27 cellular contexts compared by ENCODE assay signal in genomic region chr2:53536583-53537361, GRCh38.
"Had no signal": no experiment of that assay in that cellular context is flagged by ENCODE, and none has a peak within 500 bp of the region (broad histone marks: within the 10 kb centered on the region; RNA-seq: fewer than 3 reads in every experiment).

No MANE protein-coding gene starts in this region.

- H3K4me1 ChIP-seq: esophagus squamous epithelium, lower lobe of right lung, parathyroid adenoma, psoas muscle, suprapubic skin, upper lobe of right lung had no signal

- ATAC-seq: activated CD4-positive, CD25-positive, alpha-beta regulatory T cell treated with anti-CD3 and anti-CD28 coated beads, Interleukin-2, amount 50 U/mL, for 24 hours; lower lobe of right lung; naive thymus-derived CD8-positive, alpha-beta T cell; psoas muscle; stimulated activated naive B cell treated with anti-CD40 and anti-IgM and Interleukin-4, amounts not matched to agents 10 μg/mL and 1 μg/mL and 100 μg/mL, for 72 hours; upper lobe of right lung had no signal

- H3K4me3 ChIP-seq: esophagus squamous epithelium, hepatocyte, lower lobe of right lung, psoas muscle, suprapubic skin, tibial artery, upper lobe of right lung had no signal

- H3K27ac ChIP-seq: epithelial cell of prostate, esophagus squamous epithelium, hepatocyte, lower lobe of right lung, parathyroid adenoma, psoas muscle, suprapubic skin, tibial artery, upper lobe of right lung, WERI-Rb-1 had no signal

- H3K27me3 ChIP-seq: esophagus squamous epithelium, hepatocyte, suprapubic skin, tibial artery, upper lobe of right lung had no signal

- H3K36me3 ChIP-seq: esophagus squamous epithelium, lower lobe of right lung, suprapubic skin, tibial artery, upper lobe of right lung, WERI-Rb-1 had no signal

- H3K9me3 ChIP-seq: upper lobe of right lung had no signal

- DNase-seq: activated CD4-positive, alpha-beta T cell treated with anti-CD3 and anti-CD28 coated beads for 48 hours; activated CD4-positive, alpha-beta T cell treated with anti-CD3 and anti-CD28 coated beads, Interleukin-2, amount 50 U/mL, for 48 hours; activated CD8-positive, alpha-beta memory T cell treated with anti-CD3 and anti-CD28 coated beads for 24 hours; activated effector memory CD4-positive, alpha-beta T cell treated with Interleukin-2 at 50 U/mL for 16 hours; activated naive CD4-positive, alpha-beta T cell treated with Interleukin-2 at 50 U/mL for 16 hours; anterior cingulate cortex; dermis blood vessel endothelial cell; effector CD8-positive, alpha-beta T cell; esophagus squamous epithelium; foreskin melanocyte; lower lobe of right lung; mesenchymal stem cell; naive thymus-derived CD8-positive, alpha-beta T cell; occipital lobe; psoas muscle; stimulated activated CD4-positive, alpha-beta T cell treated with anti-CD3 and anti-CD28 coated beads, Interleukin-15, amount 100 ng/mL, for 24 hours; stimulated activated CD4-positive, alpha-beta T cell treated with anti-CD3 and anti-CD28 coated beads, Interleukin-2, amount 100 ng/mL, for 24 hours; stimulated activated naive B cell treated with anti-CD40 and anti-IgM and Interleukin-4, amounts not matched to agents 10 μg/mL and 1 μg/mL and 100 μg/mL, for 72 hours; T-helper 9 cell; tibial artery; upper lobe of right lung; WERI-Rb-1 had no signal
